In genomic region chr2:156982615-156983014, GRCh38 we compare ENCODE assay signal across 19 cellular contexts.
"Had no signal": no experiment of that assay in that cellular context is flagged by ENCODE, and none has a peak within 500 bp of the region (broad histone marks: within the 10 kb centered on the region; RNA-seq: fewer than 3 reads in every experiment).

No MANE protein-coding gene starts in this region.

- FAIRE-seq: bronchial epithelial cell, islet of Langerhans, pancreas had no signal

- DNase-seq: activated CD4-positive, alpha-beta T cell treated with anti-CD3 and anti-CD28 coated beads for 4 hours; activated CD4-positive, alpha-beta T cell treated with anti-CD3 and anti-CD28 coated beads, Interleukin-2, amount 50 U/mL, for 4 hours; activated naive CD4-positive, alpha-beta T cell; activated T-cell treated with anti-CD3 and anti-CD28 coated beads for 4 hours; activated T-cell treated with anti-CD3 and anti-CD28 coated beads, Interleukin-2, amount 50 U/mL, for 72 hours; effector CD4-positive, alpha-beta T cell; foreskin melanocyte; left cardiac atrium; left ventricle myocardium superior; naive B cell; nephron progenitor cell; pancreas; retina; stimulated activated CD4-positive, alpha-beta T cell treated with anti-CD3 and anti-CD28 coated beads, Interleukin-4, amount 100 ng/mL, for 24 hours; stimulated activated naive CD8-positive, alpha-beta T cell treated with anti-CD3 and anti-CD28 coated beads, Interleukin-15, amount 100 ng/mL, for 72 hours; thyroid gland; upper lobe of left lung had no signal
